ENCODE assay signal across 8 cellular contexts in the genomic region with DNA sequence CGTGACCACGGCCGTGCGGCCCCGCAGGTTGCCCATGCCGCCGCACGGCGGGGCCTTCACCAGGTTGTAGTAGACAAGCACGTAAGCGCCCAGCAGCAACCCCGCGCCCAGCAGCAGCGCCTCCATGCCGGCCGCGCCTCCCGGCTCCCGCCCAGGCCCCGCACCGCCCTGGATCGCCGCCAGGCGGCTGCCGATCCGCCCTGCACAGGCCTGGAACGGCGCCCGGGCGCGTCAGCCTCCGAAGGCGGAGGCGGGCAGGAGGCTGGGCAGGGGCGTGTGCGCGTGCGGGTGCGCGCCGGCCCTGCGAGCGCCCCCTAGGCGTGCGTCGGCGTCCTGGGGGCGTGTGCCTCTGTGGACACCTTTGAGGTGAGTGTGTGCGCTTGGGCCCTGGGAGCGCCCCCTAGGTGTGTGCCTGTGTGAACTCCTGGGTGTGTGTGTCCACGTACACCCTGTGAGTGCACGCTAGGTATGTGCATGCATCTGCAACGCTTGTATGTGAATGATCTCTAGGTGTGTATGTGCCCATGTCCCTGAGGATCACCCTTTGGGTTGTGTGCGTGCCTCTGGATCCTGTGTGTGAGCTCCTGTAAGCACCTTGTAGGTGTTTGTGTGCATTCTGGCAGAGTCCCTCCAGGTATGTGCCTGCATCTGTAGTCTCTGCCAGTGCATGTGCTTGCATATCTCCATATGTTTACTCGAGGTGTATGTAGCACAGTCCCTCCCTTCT. TPM values are rescaled to one million over a fixed set of nuclear protein-coding genes. Genes with fewer than 3 reads are reported as not detected.
DNase-seq lines count a peak whose midpoint lies in the region; ATAC-seq, FAIRE-seq and TF ChIP-seq lines count a peak whose summit lies in the region.

A gene with protein sequence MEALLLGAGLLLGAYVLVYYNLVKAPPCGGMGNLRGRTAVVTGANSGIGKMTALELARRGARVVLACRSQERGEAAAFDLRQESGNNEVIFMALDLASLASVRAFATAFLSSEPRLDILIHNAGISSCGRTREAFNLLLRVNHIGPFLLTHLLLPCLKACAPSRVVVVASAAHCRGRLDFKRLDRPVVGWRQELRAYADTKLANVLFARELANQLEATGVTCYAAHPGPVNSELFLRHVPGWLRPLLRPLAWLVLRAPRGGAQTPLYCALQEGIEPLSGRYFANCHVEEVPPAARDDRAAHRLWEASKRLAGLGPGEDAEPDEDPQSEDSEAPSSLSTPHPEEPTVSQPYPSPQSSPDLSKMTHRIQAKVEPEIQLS (minus strand): TSS at position 261 of the 727 bp plus-strand sequence. CDS start 135 bp downstream, at position 126.

- no peaks in the 10 kb centered on the region for H4K20me1 ChIP-seq in OCI-LY1 (ENCODE audit: insufficient read depth, low read length)

- peak within 1 kb of the TSS; percentile 89 for H3K9ac ChIP-seq in OCI-LY1 (ENCODE audit: low read length)

- no peaks in the 10 kb centered on the region for H3K9me2 ChIP-seq in OCI-LY1 (ENCODE audit: low read depth, low read length)

- H3K4me3 ChIP-seq in OCI-LY1 (ENCODE audit: low read depth, low read length, poor library complexity, severe bottlenecking) (peak within 1 kb of the TSS; percentile 73), mononuclear cell (ENCODE audit: low read length) (peak within 1 kb of the TSS; percentile 66)

- ATAC-seq in GM21526 (IDR thresholded peaks at IDR 0.05; ENCODE audit: low FRiP score, unreplicated experiment) = peak; percentile 76

- peak within 1 kb of the TSS; percentile 89 for H3K4me2 ChIP-seq in OCI-LY1 (ENCODE audit: low read length)

- no peak for FAIRE-seq in D721Med (lab: Jason Lieb, UNC)

- peaks cover 5% of the 10 kb centered on the region; the same call in 1 of the 2 replicates for H3F3A ChIP-seq in OCI-LY1 (ENCODE audit: insufficient read depth, low read length)

- H3K79me2 ChIP-seq in OCI-LY1 (ENCODE audit: insufficient read depth, low read length) = peaks cover 10% of the 10 kb centered on the region; the same call in 1 of the 2 replicates

- peaks cover 31% of the 10 kb centered on the region for H3K36me3 ChIP-seq in OCI-LY1 (ENCODE audit: insufficient read depth, low read length)

- H2AFZ ChIP-seq in OCI-LY1 (ENCODE audit: low read length) = no peak within 1 kb of the TSS

- TF ChIP-seq CTCF in D721Med (IDR thresholded peaks at IDR 0.05; ENCODE audit: insufficient read depth, missing control alignments) = peak; percentile 98
- TF ChIP-seq CTCF in OCI-LY1 (IDR thresholded peaks at IDR 0.05; ENCODE audit: low read length) = peak; percentile 99

- H3K4me1 ChIP-seq in OCI-LY1 (ENCODE audit: insufficient read depth, low read length, severe bottlenecking) (peaks cover 27% of the 10 kb centered on the region), mononuclear cell (ENCODE audit: insufficient read depth, low read length) (peaks cover 31% of the 10 kb centered on the region)

- peak within 1 kb of the TSS; percentile 67 for H3K27ac ChIP-seq in OCI-LY1 (ENCODE audit: low read depth, low read length, poor library complexity, severe bottlenecking)

- H3K27me3 ChIP-seq in OCI-LY1 (ENCODE audit: insufficient read depth, low read length) = no peaks in the 10 kb centered on the region
- no peaks in the 10 kb centered on the region for H3K27me3 ChIP-seq in mononuclear cell (ENCODE audit: insufficient read depth, low read length)

- no peaks in the 10 kb centered on the region for H3K9me3 ChIP-seq in OCI-LY1 (ENCODE audit: low read length)
- no peaks in the 10 kb centered on the region for H3K9me3 ChIP-seq in mononuclear cell (ENCODE audit: low read depth, low read length)

- DNase-seq in D721Med (ENCODE audit: insufficient read length, low spot score) = peak; percentile 80
- DNase-seq in HuH-7.5 (ENCODE audit: low spot score) = peak; percentile 96
- peak; percentile 89 for DNase-seq in activated T-cell treated with anti-CD3 and anti-CD28 coated beads for 24 hours (ENCODE audit: low read depth)
- DNase-seq in epidermal melanocyte (ENCODE audit: insufficient read length, low spot score) = peak; percentile 71
- DNase-seq in stimulated activated CD8-positive, alpha-beta memory T cell treated with anti-CD3 and anti-CD28 coated beads, Interleukin-4, amount 100 ng/mL, for 24 hours (ENCODE audit: low read depth) = peak; percentile 88

RNA-seq across cellular contexts. Expression of the gene that starts here (rescaled TPM):
- 12.0 TPM for total RNA-seq in mononuclear cell

Comparison
In these comparisons a context has a peak if more than half of its experiments do, and no peak if none do; other contexts are left out.
1. Peak in every context shown above with its lines: DNase-seq, ATAC-seq, H3K4me3 ChIP-seq and H3K27ac ChIP-seq.